Comparison of ENCODE assay signal across 9 cellular contexts in genomic region chr4:123659759-123660158, GRCh38.
DNase-seq lines count a peak whose midpoint lies in the region; ATAC-seq, FAIRE-seq and TF ChIP-seq lines count a peak whose summit lies in the region.
"Had no signal": no experiment of that assay in that cellular context is flagged by ENCODE, and none has a peak within 500 bp of the region (broad histone marks: within the 10 kb centered on the region; RNA-seq: fewer than 3 reads in every experiment).

No MANE protein-coding gene starts in this region.

- POLR2A ChIA-PET in activated CD4-positive, alpha-beta T cell treated with anti-CD3 and anti-CD28 coated beads, Interleukin-2, amount 10 ng/mL, durations not matched to agents 7 days and 5 days (lab: Charles Lee) = no interaction called here
- POLR2A ChIA-PET in activated CD4-positive, alpha-beta memory T cell treated with anti-CD3 and anti-CD28 coated beads for 36 hours (lab: Charles Lee) = no interaction called here

- DNase-seq in D721Med (ENCODE audit: insufficient read length, low spot score) (no peak), UCSD-AML1 (lab: John Stamatoyannopoulos, UW; ENCODE audit: unreplicated experiment) (peak; percentile 18), left colon (no peak), GM13976 (ENCODE audit: low spot score) (no peak), NCI-H2107 (lab: John Stamatoyannopoulos, UW) (no peak)
- DNase-seq in activated CD4-positive, alpha-beta T cell treated with anti-CD3 and anti-CD28 coated beads, Interleukin-2, amount 10 ng/mL, durations not matched to agents 7 days and 5 days = no peak
- no peak for DNase-seq in activated CD4-positive, alpha-beta memory T cell treated with anti-CD3 and anti-CD28 coated beads for 36 hours

- CTCF ChIA-PET in activated CD4-positive, alpha-beta T cell treated with anti-CD3 and anti-CD28 coated beads, Interleukin-2, amount 10 ng/mL, durations not matched to agents 7 days and 5 days (lab: Charles Lee) = interaction anchor here (0.8 kb wide), 1 partner anchor 11 kb away, joined by 3 read pairs; no protein-coding TSS in a partner anchor
- CTCF ChIA-PET in activated CD4-positive, alpha-beta memory T cell treated with anti-CD3 and anti-CD28 coated beads for 36 hours (lab: Charles Lee) = interaction anchor here (0.6 to 3.2 kb wide), 4 partner anchors 77 to 1081 kb away, joined by 3 to 12 read pairs (median 4); no protein-coding TSS in a partner anchor

- FAIRE-seq in D721Med (lab: Jason Lieb, UNC) = no peak

- H3K4me3 Mint-ChIP-seq in activated CD4-positive, alpha-beta T cell treated with anti-CD3 and anti-CD28 coated beads, Interleukin-2, amount 10 ng/mL, durations not matched to agents 7 days and 5 days = no peak overlapping the region
- no peak overlapping the region for H3K4me3 Mint-ChIP-seq in activated CD4-positive, alpha-beta memory T cell treated with anti-CD3 and anti-CD28 coated beads for 36 hours
- H3K4me3 Mint-ChIP-seq: central memory CD8-positive, alpha-beta T cell had no signal

- no peak overlapping the region for H3K27ac Mint-ChIP-seq in activated CD4-positive, alpha-beta T cell treated with anti-CD3 and anti-CD28 coated beads, Interleukin-2, amount 10 ng/mL, durations not matched to agents 7 days and 5 days
- H3K27ac Mint-ChIP-seq in activated CD4-positive, alpha-beta memory T cell treated with anti-CD3 and anti-CD28 coated beads for 36 hours = no peak overlapping the region

- H3K4me1 Mint-ChIP-seq in activated CD4-positive, alpha-beta T cell treated with anti-CD3 and anti-CD28 coated beads, Interleukin-2, amount 10 ng/mL, durations not matched to agents 7 days and 5 days = peaks cover 2% of the 10 kb centered on the region
- peaks cover 2% of the 10 kb centered on the region for H3K4me1 Mint-ChIP-seq in activated CD4-positive, alpha-beta memory T cell treated with anti-CD3 and anti-CD28 coated beads for 36 hours (ENCODE audit: low read depth)
- H3K4me1 Mint-ChIP-seq: central memory CD8-positive, alpha-beta T cell had no signal

- ATAC-seq in HG02678 (IDR thresholded peaks at IDR 0.05; ENCODE audit: unreplicated experiment) (peak; percentile 65), left colon (peak; percentile 77)

- intact Hi-C loops in left colon (cut with DNase I, micrococcal nuclease) = loop anchor here in 1 of 2 donors (5.0 to 10.0 kb wide), 2 partner anchors 262 to 555 kb away; partner anchors contain the start of gene SPRY1
- intact Hi-C loops in activated CD4-positive, alpha-beta memory T cell treated with anti-CD3 and anti-CD28 coated beads for 36 hours (cut with micrococcal nuclease) = loop anchor here (2.0 to 10.0 kb wide), 2 partner anchors 95 to 555 kb away; no protein-coding TSS in a partner anchor

- TF ChIP-seq CTCF in D721Med (IDR thresholded peaks at IDR 0.05; ENCODE audit: insufficient read depth, missing control alignments) = peak; percentile 21
- no peak for TF ChIP-seq CTCF in GM13976 (IDR thresholded peaks at IDR 0.05; ENCODE audit: borderline replicate concordance, control extremely low read depth, extremely low read depth, insufficient read depth, missing control alignments)

- peaks cover 3% of the 10 kb centered on the region for H3K36me3 Mint-ChIP-seq in activated CD4-positive, alpha-beta T cell treated with anti-CD3 and anti-CD28 coated beads, Interleukin-2, amount 10 ng/mL, durations not matched to agents 7 days and 5 days (ENCODE audit: low read depth)
- H3K36me3 Mint-ChIP-seq in activated CD4-positive, alpha-beta memory T cell treated with anti-CD3 and anti-CD28 coated beads for 36 hours = peaks cover 3% of the 10 kb centered on the region

- in situ Hi-C loops in GM13976 (cut with MboI; ENCODE audit: low sequenced_read_pairs, unreplicated experiment) = loop anchor here (25.0 kb wide), 2 partner anchors 272 to 547 kb away; partner anchors contain the start of gene SPRY1

- peaks cover 5% of the 10 kb centered on the region for H3K27me3 Mint-ChIP-seq in activated CD4-positive, alpha-beta T cell treated with anti-CD3 and anti-CD28 coated beads, Interleukin-2, amount 10 ng/mL, durations not matched to agents 7 days and 5 days
- peaks cover 8% of the 10 kb centered on the region for H3K27me3 Mint-ChIP-seq in activated CD4-positive, alpha-beta memory T cell treated with anti-CD3 and anti-CD28 coated beads for 36 hours
- H3K27me3 Mint-ChIP-seq: central memory CD8-positive, alpha-beta T cell had no signal

- peaks cover 16% of the 10 kb centered on the region for H3K9me3 Mint-ChIP-seq in activated CD4-positive, alpha-beta T cell treated with anti-CD3 and anti-CD28 coated beads, Interleukin-2, amount 10 ng/mL, durations not matched to agents 7 days and 5 days
- peaks cover 12% of the 10 kb centered on the region for H3K9me3 Mint-ChIP-seq in activated CD4-positive, alpha-beta memory T cell treated with anti-CD3 and anti-CD28 coated beads for 36 hours
- H3K9me3 Mint-ChIP-seq: central memory CD8-positive, alpha-beta T cell had no signal
